Comparison of ENCODE assay signal across 19 cellular contexts in genomic region chr20:43809206-43809819, GRCh38.
DNase-seq lines count a peak whose midpoint lies in the region; ATAC-seq, FAIRE-seq and TF ChIP-seq lines count a peak whose summit lies in the region.
"Had no signal": no experiment of that assay in that cellular context is flagged by ENCODE, and none has a peak within 500 bp of the region (broad histone marks: within the 10 kb centered on the region; RNA-seq: fewer than 3 reads in every experiment).

No MANE protein-coding gene starts in this region.

- no peaks in the 10 kb centered on the region for H3K4me1 ChIP-seq in HepG2 (ENCODE audit: insufficient read depth, low read length)
- H3K4me1 ChIP-seq in right lobe of liver: no peaks in the 10 kb centered on the region
- no peaks in the 10 kb centered on the region for H3K4me1 ChIP-seq in mesendoderm (ENCODE audit: control insufficient read depth, low read depth, low read length)
- H3K4me1 ChIP-seq: BLaER1, Caco-2, HAP-1 had no signal

- TF ChIP-seq CTCF in HepG2 (CRISPR knock-in tag; IDR thresholded peaks at IDR 0.05): no peak
- no peak for TF ChIP-seq CTCF in right lobe of liver (IDR thresholded peaks at IDR 0.05)

- DNase-seq in HepG2 (ENCODE audit: low spot score) (no peak), right lobe of liver (no peak), OCI-M1 (lab: John Stamatoyannopoulos, UW) (peak; percentile 29), mesendoderm (peak; percentile 6), Right ventricle myocardium superior (no peak)
- DNase-seq: Caco-2; CD4-positive, CD25-positive, alpha-beta regulatory T cell; CD8-positive, alpha-beta T cell; DMS153; DND-41; GOT3 had no signal

- H3K79me2 ChIP-seq in HepG2 (ENCODE audit: insufficient read depth, low read length) (no peaks in the 10 kb centered on the region), mesendoderm (ENCODE audit: control insufficient read depth, insufficient read depth, low read length) (no peaks in the 10 kb centered on the region)

- no peak for FAIRE-seq in HepG2 (lab: Jason Lieb, UNC)
- FAIRE-seq: A204.1, G401.6, H54 had no signal

- no peak overlapping the region for H4K8ac ChIP-seq in mesendoderm (ENCODE audit: low read depth, low read length)

- H2BK5ac ChIP-seq in mesendoderm (ENCODE audit: low read length): no peak overlapping the region

- H3K36me3 ChIP-seq in HepG2 (replicated peaks in 1 of 2; ENCODE audit: control insufficient read depth in 1 of 2, insufficient read depth in 2 of 2, low read length in 2 of 2) (no peaks in the 10 kb centered on the region), right lobe of liver (no peaks in the 10 kb centered on the region), mesendoderm (ENCODE audit: control insufficient read depth, insufficient read depth, low read length) (no peaks in the 10 kb centered on the region)
- H3K36me3 ChIP-seq: BLaER1, HAP-1 had no signal

- no peak overlapping the region for H2BK120ac ChIP-seq in mesendoderm (ENCODE audit: low read depth, low read length)

- no peak overlapping the region for H2BK15ac ChIP-seq in mesendoderm (replicated peaks; ENCODE audit: low read depth)

- 6% methylated on average over 4 of the region's 4 CpGs for WGBS in HepG2 (ENCODE audit: low lambda C conversion rate)
- 51% methylated on average over 4 of the region's 4 CpGs for WGBS in right lobe of liver (ENCODE audit: insufficient coverage, low coverage, low lambda C conversion rate, missing lambda C conversion rate)
- WGBS in mesendoderm (ENCODE audit: extremely low coverage, insufficient coverage, low lambda C conversion rate): no CpG with 5 or more reads among the region's 4 CpGs

- no peak overlapping the region for H2AFZ ChIP-seq in HepG2 (ENCODE audit: low read length)

- H3K27me3 ChIP-seq in HepG2 (ENCODE audit: control insufficient read depth in 1 of 2, insufficient read depth in 2 of 2, low read length in 2 of 2) (no peaks in the 10 kb centered on the region), right lobe of liver (no peaks in the 10 kb centered on the region), mesendoderm (ENCODE audit: insufficient read depth, low read length, poor library complexity) (no peaks in the 10 kb centered on the region)
- H3K27me3 ChIP-seq: BLaER1 had no signal

- TF ChIP-seq EP300 in HepG2 (IDR thresholded peaks at IDR 0.05; ENCODE audit: low read depth in 2 of 2, low read length in 2 of 2) (no peak), HepG2 (CRISPR knock-in tag; IDR thresholded peaks at IDR 0.05; ENCODE audit: borderline replicate concordance) (no peak)

- H3K18ac ChIP-seq in mesendoderm (ENCODE audit: low read length): no peak overlapping the region

- CTCF ChIA-PET in HepG2 (lab: Yijun Ruan, JAX; ENCODE audit: low intra/inter-chr PET ratio, low total read pairs): no interaction called here

- TF ChIP-seq POLR2A in HepG2 (IDR thresholded peaks at IDR 0.05; ENCODE audit: insufficient read depth in 1 of 2, low read depth in 2 of 2, low read length in 2 of 2) (no peak), right lobe of liver (IDR thresholded peaks at IDR 0.05) (no peak)

- no peak overlapping the region for H2AK5ac ChIP-seq in mesendoderm (ENCODE audit: low read length)

- H4K5ac ChIP-seq in mesendoderm (ENCODE audit: low read length): no peak overlapping the region

- BruUV-seq in HepG2 (replicated peaks; lab: Mats Ljungman, UMichigan): no TSS peak

- in situ Hi-C loops in HepG2 (cut with HindIII; ENCODE audit: extremely low pct_ligation_motif_present, low pct_unique_long_range_greater_than_20kb): no loop called here

- no peak overlapping the region for H3K9ac ChIP-seq in HepG2 (ENCODE audit: insufficient read depth, low read depth, low read length)
- no peak overlapping the region for H3K9ac ChIP-seq in mesendoderm (ENCODE audit: low read length)
- H3K9ac ChIP-seq: BLaER1 had no signal

- H3K9me3 ChIP-seq in HepG2 (ENCODE audit: low read length): peaks cover 42% of the 10 kb centered on the region
- peaks cover 0 to 8% (median 1%) of the 10 kb centered on the region in 4 donors for H3K9me3 ChIP-seq in right lobe of liver

- intact Hi-C loops in HepG2 (cut with micrococcal nuclease; ENCODE audit: unreplicated experiment) (no loop called here), right lobe of liver (cut with DNase I) (no loop called here), Right ventricle myocardium superior (cut with DNase I) (no loop called here)

- no peak overlapping the region for H3K56ac ChIP-seq in mesendoderm (ENCODE audit: low read length)

- no peaks in the 10 kb centered on the region for H3K79me1 ChIP-seq in mesendoderm (ENCODE audit: low read length)

- POLR2A ChIA-PET in HepG2 (lab: Yijun Ruan, JAX): no interaction called here

- H3K23ac ChIP-seq in mesendoderm (ENCODE audit: low read length): no peak overlapping the region

- no peak overlapping the region for H3K4ac ChIP-seq in mesendoderm (ENCODE audit: low read depth, low read length)

- no peaks in the 10 kb centered on the region for H4K20me1 ChIP-seq in HepG2 (ENCODE audit: insufficient read depth, low read length)
- H4K20me1 ChIP-seq: BLaER1 had no signal

- ATAC-seq in HepG2: no peak
- no peak for ATAC-seq in right lobe of liver
- ATAC-seq in Right ventricle myocardium superior (ENCODE audit: poor library complexity): no peak
- no peak for ATAC-seq in esophagus mucosa
- ATAC-seq: CD8-positive, alpha-beta T cell had no signal

- H3K4me3 ChIP-seq in HepG2 (replicated peaks in 1 of 3; ENCODE audit: insufficient read depth in 1 of 3, low read depth in 2 of 3, low read length in 3 of 3) (no peak overlapping the region), right lobe of liver (no peak overlapping the region), mesendoderm (ENCODE audit: low read length) (no peak overlapping the region)
- H3K4me3 ChIP-seq: BLaER1, HAP-1 had no signal

- H3K4me2 ChIP-seq in HepG2 (ENCODE audit: low read depth, low read length) (no peak overlapping the region), mesendoderm (ENCODE audit: low read length) (no peak overlapping the region)
- H3K4me2 ChIP-seq: BLaER1 had no signal

- TF ChIP-seq RAD21 in HepG2 (CRISPR knock-in tag; IDR thresholded peaks at IDR 0.05): no peak

- H3K27ac ChIP-seq in HepG2 (ENCODE audit: extremely low read length, insufficient read depth, low read length): no peak overlapping the region
- H3K27ac ChIP-seq in right lobe of liver: no peak overlapping the region
- no peak overlapping the region for H3K27ac ChIP-seq in mesendoderm (ENCODE audit: low read depth, low read length)
- H3K27ac ChIP-seq: 22Rv1, BLaER1, C4-2B had no signal

TF ChIP-seq in HepG2, 621 proteins besides CTCF, POLR2A, EP300 and RAD21:
- TF ChIP-seq IKZF5 (CRISPR knock-in tag; IDR thresholded peaks at IDR 0.05): no peak
- peak; percentile 89; the same call in 1 of the 2 replicates for TF ChIP-seq ZFP1 (CRISPR knock-in tag; IDR thresholded peaks at IDR 0.05)
- no peak for TF ChIP-seq ZNF367 (CRISPR knock-in tag; IDR thresholded peaks at IDR 0.05; ENCODE audit: borderline replicate concordance)
- TF ChIP-seq RFXANK (CRISPR knock-in tag; IDR thresholded peaks at IDR 0.05): no peak

Comparison
In these comparisons a context has a peak if more than half of its experiments do, and no peak if none do; other contexts are left out.
1. DNase-seq: peak in OCI-M1 (single experiment) and mesendoderm (single experiment); none in HepG2 (single experiment), right lobe of liver (0 of 3) and Right ventricle myocardium superior (single experiment).